In genomic region chr9:34341659-34342266, GRCh38 we compare ENCODE assay signal across 16 cellular contexts. TPM values are rescaled to one million over a fixed set of nuclear protein-coding genes. Genes with fewer than 3 reads are reported as not detected.
DNase-seq lines count a peak whose midpoint lies in the region; ATAC-seq and TF ChIP-seq lines count a peak whose summit lies in the region.
"Had no signal": no experiment of that assay in that cellular context is flagged by ENCODE, and none has a peak within 500 bp of the region (broad histone marks: within the 10 kb centered on the region; RNA-seq: fewer than 3 reads in every experiment).

No MANE protein-coding gene starts in this region.

- no peak for DNase-seq in activated naive CD4-positive, alpha-beta T cell treated with anti-CD3 and anti-CD28 coated beads for 36 hours
- DNase-seq in activated naive CD4-positive, alpha-beta T cell treated with Interleukin-2 at 50 U/mL for 16 hours = no peak
- no peak for DNase-seq in left ventricle myocardium inferior
- no peak for DNase-seq in gastrocnemius medialis
- no peak for DNase-seq in activated CD8-positive, alpha-beta memory T cell treated with anti-CD3 and anti-CD28 coated beads, Interleukin-2, amount 10 ng/mL, durations not matched to agents 7 days and 5 days
- no peak for DNase-seq in NCI-H146 (lab: John Stamatoyannopoulos, UW)
- DNase-seq in NCI-H1436 treated with DMSO at 0.1 percent for 48 hours (lab: John Stamatoyannopoulos, UW) = no peak
- DNase-seq: MM.1S, NCI-H1105 treated with DMSO at 0.1 percent for 48 hours, NCI-H2029, NCI-H2171 treated with DMSO at 0.1 percent for 48 hours, NCI-H510A had no signal

- H3K4me3 ChIP-seq in left ventricle myocardium inferior (no peak overlapping the region), gastrocnemius medialis (no peak overlapping the region)
- H3K4me3 ChIP-seq: BLaER1 treated with 17β-estradiol and CSF1 and Interleukin-3, amounts not matched to agents 10 nM and 100 nM had no signal

- H3K27ac Mint-ChIP-seq in activated naive CD4-positive, alpha-beta T cell treated with anti-CD3 and anti-CD28 coated beads for 36 hours = peak overlapping the region; percentile 40
- no peak overlapping the region for H3K27ac Mint-ChIP-seq in activated CD8-positive, alpha-beta memory T cell treated with anti-CD3 and anti-CD28 coated beads, Interleukin-2, amount 10 ng/mL, durations not matched to agents 7 days and 5 days

- no peaks in the 10 kb centered on the region for H3K4me1 Mint-ChIP-seq in activated naive CD4-positive, alpha-beta T cell treated with anti-CD3 and anti-CD28 coated beads for 36 hours (ENCODE audit: low read depth)
- no peaks in the 10 kb centered on the region for H3K4me1 Mint-ChIP-seq in activated CD8-positive, alpha-beta memory T cell treated with anti-CD3 and anti-CD28 coated beads, Interleukin-2, amount 10 ng/mL, durations not matched to agents 7 days and 5 days

- no peaks in the 10 kb centered on the region for H3K9me3 Mint-ChIP-seq in activated naive CD4-positive, alpha-beta T cell treated with anti-CD3 and anti-CD28 coated beads for 36 hours
- H3K9me3 Mint-ChIP-seq in activated CD8-positive, alpha-beta memory T cell treated with anti-CD3 and anti-CD28 coated beads, Interleukin-2, amount 10 ng/mL, durations not matched to agents 7 days and 5 days (ENCODE audit: low read depth) = no peaks in the 10 kb centered on the region

- H3K36me3 ChIP-seq in left ventricle myocardium inferior (peaks cover 54% of the 10 kb centered on the region), gastrocnemius medialis (peaks cover 0 to 7% of the 10 kb centered on the region in 2 donors)

- TF ChIP-seq CTCF in left ventricle myocardium inferior (IDR thresholded peaks at IDR 0.05; ENCODE audit: borderline replicate concordance) (no peak), gastrocnemius medialis (IDR thresholded peaks at IDR 0.05 in 4 of 5, conservative IDR thresholded peaks at IDR 0.05 in 1 of 5) (no peak)

- H3K4me1 ChIP-seq in left ventricle myocardium inferior (peaks cover 51% of the 10 kb centered on the region), gastrocnemius medialis (peaks cover 45 to 53% of the 10 kb centered on the region in 2 donors)

- CTCF ChIA-PET in activated naive CD4-positive, alpha-beta T cell treated with anti-CD3 and anti-CD28 coated beads for 36 hours (lab: Charles Lee) = interaction anchor here (0.6 kb wide), 1 partner anchor 353 kb away, joined by 3 read pairs; no protein-coding TSS in a partner anchor
- CTCF ChIA-PET in activated CD8-positive, alpha-beta memory T cell treated with anti-CD3 and anti-CD28 coated beads, Interleukin-2, amount 10 ng/mL, durations not matched to agents 7 days and 5 days (lab: Charles Lee) = interaction anchor here (1.1 kb wide), 1 partner anchor 9 kb away, joined by 3 read pairs; no protein-coding TSS in a partner anchor

- no peak overlapping the region for H3K4me3 Mint-ChIP-seq in activated naive CD4-positive, alpha-beta T cell treated with anti-CD3 and anti-CD28 coated beads for 36 hours
- no peak overlapping the region for H3K4me3 Mint-ChIP-seq in activated CD8-positive, alpha-beta memory T cell treated with anti-CD3 and anti-CD28 coated beads, Interleukin-2, amount 10 ng/mL, durations not matched to agents 7 days and 5 days

- no peaks in the 10 kb centered on the region for H3K27me3 Mint-ChIP-seq in activated naive CD4-positive, alpha-beta T cell treated with anti-CD3 and anti-CD28 coated beads for 36 hours (ENCODE audit: low read depth)
- H3K27me3 Mint-ChIP-seq in activated CD8-positive, alpha-beta memory T cell treated with anti-CD3 and anti-CD28 coated beads, Interleukin-2, amount 10 ng/mL, durations not matched to agents 7 days and 5 days = no peaks in the 10 kb centered on the region

- H3K27me3 ChIP-seq in left ventricle myocardium inferior (ENCODE audit: low read depth) (no peaks in the 10 kb centered on the region), gastrocnemius medialis (no peaks in the 10 kb centered on the region)
- H3K27me3 ChIP-seq: BLaER1 treated with 17β-estradiol and CSF1 and Interleukin-3, amounts not matched to agents 10 nM and 100 nM had no signal

- H3K36me3 Mint-ChIP-seq in activated naive CD4-positive, alpha-beta T cell treated with anti-CD3 and anti-CD28 coated beads for 36 hours (ENCODE audit: low read depth) = peaks cover 10% of the 10 kb centered on the region
- H3K36me3 Mint-ChIP-seq in activated CD8-positive, alpha-beta memory T cell treated with anti-CD3 and anti-CD28 coated beads, Interleukin-2, amount 10 ng/mL, durations not matched to agents 7 days and 5 days = peaks cover 22% of the 10 kb centered on the region

- H3K9me3 ChIP-seq in left ventricle myocardium inferior (replicated peaks) = no peaks in the 10 kb centered on the region
- H3K9me3 ChIP-seq in gastrocnemius medialis = no peaks in the 10 kb centered on the region
- H3K9me3 ChIP-seq: BLaER1 treated with 17β-estradiol and CSF1 and Interleukin-3, amounts not matched to agents 10 nM and 100 nM had no signal

- H3K27ac ChIP-seq in left ventricle myocardium inferior (replicated peaks) (peak overlapping the region; percentile 80), gastrocnemius medialis (peak overlapping the region; percentile 71 to 93 (median 80))
- H3K27ac ChIP-seq: 22Rv1; BLaER1 treated with 17β-estradiol and CSF1 and Interleukin-3, amounts not matched to agents 10 nM and 100 nM had no signal

- no peak for ATAC-seq in gastrocnemius medialis
- ATAC-seq in HG03469 (IDR thresholded peaks at IDR 0.05; ENCODE audit: unreplicated experiment) = no peak
- no peak for ATAC-seq in activated CD8-positive, alpha-beta memory T cell treated with anti-CD3 and anti-CD28 coated beads, Interleukin-2, amount 10 ng/mL, durations not matched to agents 7 days and 5 days
- ATAC-seq: HCT116 had no signal

- TF ChIP-seq POLR2A in gastrocnemius medialis (IDR thresholded peaks at IDR 0.05) = no peak

- intact Hi-C loops in activated naive CD4-positive, alpha-beta T cell treated with anti-CD3 and anti-CD28 coated beads for 36 hours (cut with micrococcal nuclease) = no loop called here
- intact Hi-C loops in left ventricle myocardium inferior (cut with micrococcal nuclease) (no loop called here), gastrocnemius medialis (cut with DNase I; ENCODE audit: low total_unique reads) (loop anchor here (2.0 kb wide), 1 partner anchor 33 kb away; no protein-coding TSS in a partner anchor)

- in situ Hi-C loops in gastrocnemius medialis (cut with MboI; ENCODE audit: low sequenced_read_pairs in 4 of 4) = no loop called here

RNA-seq across cellular contexts. Expression of gene NUDT2, which starts 12.4 kb away (rescaled TPM):
- 10 to 100 TPM; 39.2 to 42.9 TPM for total RNA-seq in activated naive CD4-positive, alpha-beta T cell treated with anti-CD3 and anti-CD28 coated beads for 36 hours
- total RNA-seq in left ventricle myocardium inferior (22.2 TPM), gastrocnemius medialis (10 to 100 TPM in 3 of 4 donors, 1 to 10 TPM in 1; 8.2 to 19.9 (median 16.1) TPM)
- total RNA-seq in activated CD8-positive, alpha-beta memory T cell treated with anti-CD3 and anti-CD28 coated beads, Interleukin-2, amount 10 ng/mL, durations not matched to agents 7 days and 5 days = 10 to 100 TPM; 28.9 to 29.7 TPM

RNA-seq across cellular contexts. Expression of gene KIF24, which starts 12.7 kb away (rescaled TPM):
- 1 to 10 TPM; 4.2 to 4.5 TPM for total RNA-seq in activated naive CD4-positive, alpha-beta T cell treated with anti-CD3 and anti-CD28 coated beads for 36 hours
- total RNA-seq in left ventricle myocardium inferior (0.63 TPM), gastrocnemius medialis (under 1 TPM; 0.13 to 0.68 (median 0.50) TPM)
- total RNA-seq in activated CD8-positive, alpha-beta memory T cell treated with anti-CD3 and anti-CD28 coated beads, Interleukin-2, amount 10 ng/mL, durations not matched to agents 7 days and 5 days = 10 to 100 TPM in 1 of 2 experiments, 1 to 10 TPM in 1; 9.3 to 13.6 TPM

RNA-seq across cellular contexts. Expression of gene MYORG, which starts 34.9 kb away (rescaled TPM):
- total RNA-seq in activated naive CD4-positive, alpha-beta T cell treated with anti-CD3 and anti-CD28 coated beads for 36 hours = 1 to 10 TPM; 1.1 to 2.0 TPM
- 6.3 TPM for total RNA-seq in left ventricle myocardium inferior
- 100 to 1,000 TPM in 1 of 4 donors, 10 to 100 TPM in 2, 1 to 10 TPM in 1; 8.6 to 149 (median 49.5) TPM for total RNA-seq in gastrocnemius medialis
- 1 to 10 TPM; 3.7 to 4.2 TPM for total RNA-seq in activated CD8-positive, alpha-beta memory T cell treated with anti-CD3 and anti-CD28 coated beads, Interleukin-2, amount 10 ng/mL, durations not matched to agents 7 days and 5 days
